ENCODE assay signal across 9 cellular contexts in the genomic region with DNA sequence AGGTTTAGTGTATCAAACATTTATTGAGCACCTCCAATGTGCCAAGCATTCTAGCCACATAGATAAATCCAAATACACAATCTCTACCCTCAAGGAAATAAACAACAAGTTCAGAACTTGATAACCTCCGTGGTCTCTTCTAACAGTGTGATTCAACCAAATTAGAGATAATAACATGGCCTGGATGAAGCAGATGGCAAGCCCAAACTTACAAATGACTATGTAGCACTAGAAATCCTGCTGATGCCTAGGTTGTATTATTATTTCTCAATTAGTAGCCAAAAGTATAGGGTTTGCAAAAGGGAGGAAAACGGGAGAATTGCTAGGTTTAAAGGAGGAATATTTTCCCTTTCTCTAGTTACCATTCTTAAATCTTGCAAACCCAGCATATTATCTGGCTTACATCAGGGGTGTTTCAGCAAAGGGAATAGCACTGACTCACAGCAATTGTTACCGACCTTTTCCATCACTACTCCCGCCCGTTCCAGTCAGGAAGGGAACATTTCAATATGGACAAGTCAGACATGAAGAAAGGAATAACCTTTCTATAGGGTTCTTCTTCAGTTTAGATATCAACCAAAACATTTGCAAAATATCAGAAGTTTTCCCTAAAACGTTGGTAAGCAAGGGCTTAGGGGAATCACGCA. TPM values are rescaled to one million over a fixed set of nuclear protein-coding genes. Genes with fewer than 3 reads are reported as not detected.
DNase-seq lines count a peak whose midpoint lies in the region; ATAC-seq, FAIRE-seq and TF ChIP-seq lines count a peak whose summit lies in the region.
"Had no signal": no experiment of that assay in that cellular context is flagged by ENCODE, and none has a peak within 500 bp of the region (broad histone marks: within the 10 kb centered on the region; RNA-seq: fewer than 3 reads in every experiment).

No MANE protein-coding gene starts in this region.

- H3K4me3 ChIP-seq in HUES6 (ENCODE audit: low read depth, low read length): peak overlapping the region; percentile 94
- H3K4me3 ChIP-seq in muscle layer of colon (ENCODE audit: low read depth in 1 of 2, low read length in 2 of 2): peak overlapping the region; percentile 91 to 95

- no peak for FAIRE-seq in D721Med (lab: Jason Lieb, UNC)

- H3K9ac ChIP-seq in HUES6 (ENCODE audit: low read length) (no peak overlapping the region), muscle layer of colon (ENCODE audit: low read length) (peak overlapping the region; percentile 52)

- H3K27me3 ChIP-seq in HUES6 (ENCODE audit: control insufficient read depth, insufficient read depth, low read length) (peaks cover 27% of the 10 kb centered on the region), muscle layer of colon (ENCODE audit: control insufficient read depth in 1 of 2, insufficient read depth in 2 of 2, low read length in 2 of 2) (no peaks in the 10 kb centered on the region)

- H3K27ac ChIP-seq in HUES6 (ENCODE audit: low read depth, low read length) (no peak overlapping the region), muscle layer of colon (ENCODE audit: low read depth, low read length) (peak overlapping the region; percentile 94)

- DNase-seq in A172 (ENCODE audit: low spot score) (peak; percentile 66), dermis blood vessel endothelial cell (peak; percentile 85), Kasumi-1 (lab: John Stamatoyannopoulos, UW) (no peak), D721Med (ENCODE audit: insufficient read length, low spot score) (no peak)
- DNase-seq in effector CD4-positive, alpha-beta T cell: no peak
- DNase-seq: NCI-H1436 treated with DMSO at 0.1 percent for 48 hours had no signal

- H3K9me3 ChIP-seq in HUES6 (ENCODE audit: control insufficient read depth, insufficient read depth, low read depth, low read length): no peaks in the 10 kb centered on the region
- no peaks in the 10 kb centered on the region for H3K9me3 ChIP-seq in muscle layer of colon (ENCODE audit: low read length)

- TF ChIP-seq CTCF in D721Med (IDR thresholded peaks at IDR 0.05; ENCODE audit: insufficient read depth, missing control alignments): no peak

- H3K4me1 ChIP-seq in HUES6 (ENCODE audit: control insufficient read depth, insufficient read depth, low read length) (peaks cover 22% of the 10 kb centered on the region), muscle layer of colon (ENCODE audit: insufficient read depth, low read length) (peaks cover 33% of the 10 kb centered on the region)

- ATAC-seq in HG03280 (IDR thresholded peaks at IDR 0.05; ENCODE audit: unreplicated experiment): no peak

- no peaks in the 10 kb centered on the region for H3K36me3 ChIP-seq in HUES6 (ENCODE audit: control insufficient read depth, insufficient read depth, low read length)
- no peaks in the 10 kb centered on the region for H3K36me3 ChIP-seq in muscle layer of colon (ENCODE audit: insufficient read depth, low read length)

RNA-seq across cellular contexts. Expression of a gene that starts 2.3 kb away (rescaled TPM):
- total RNA-seq in A172 (2014; rRNA removed; shearing (Covaris generic)): 308 and 485 TPM in 2 replicates
- 37.1 and 50.0 TPM in 2 replicates for total RNA-seq in dermis blood vessel endothelial cell

Comparison
In these comparisons a context has a peak if more than half of its experiments do, and no peak if none do; other contexts are left out.
1. DNase-seq: peak in A172 (single experiment) and dermis blood vessel endothelial cell (single experiment); none in Kasumi-1 (0 of 2), D721Med (single experiment) and effector CD4-positive, alpha-beta T cell (single experiment).